ENCODE assay signal across 1 cellular context in genomic region chr12:103965255-103965589, GRCh38.
TF ChIP-seq lines count a peak whose summit lies in the region.

No MANE protein-coding gene starts in this region.

TF ChIP-seq in IMR-90, 13 proteins besides CTCF, POLR2A, EP300 and RAD21 (continued from another document):
- TF ChIP-seq USF2 (IDR thresholded peaks at IDR 0.05; ENCODE audit: low read depth, low read length), result no peak
TF ChIP-seq in IMR-90: peak in this region for 0.
